Comparison of ENCODE assay signal across 14 cellular contexts in the genomic region with DNA sequence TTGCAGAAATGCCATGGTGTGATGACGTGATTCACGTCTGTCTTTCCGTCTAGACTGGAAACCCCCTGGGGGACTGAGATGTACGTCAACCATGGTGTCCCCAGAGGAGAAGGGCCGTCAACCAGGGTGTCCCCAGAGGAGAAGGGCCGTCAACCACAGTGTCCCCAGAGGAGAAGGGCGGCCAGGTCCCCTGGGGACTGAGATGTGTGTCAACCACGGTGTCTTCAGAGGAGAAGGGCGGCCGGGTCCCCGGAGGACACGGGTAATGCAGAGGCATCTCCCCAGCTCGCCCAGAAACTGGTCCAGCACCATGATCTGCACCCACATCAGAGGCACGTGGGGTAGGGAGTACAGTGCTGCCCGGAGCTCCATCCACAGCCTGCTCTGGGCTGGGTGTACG. TPM values are rescaled to one million over a fixed set of nuclear protein-coding genes. Genes with fewer than 3 reads are reported as not detected.
"Had no signal": no experiment of that assay in that cellular context is flagged by ENCODE, and none has a peak within 500 bp of the region (broad histone marks: within the 10 kb centered on the region; RNA-seq: fewer than 3 reads in every experiment).

No MANE protein-coding gene starts in this region.

- H3K9me3 Mint-ChIP-seq: neural crest cell had no signal

- ATAC-seq: activated T-cell treated with anti-CD3 and anti-CD28 coated beads, Interleukin-2, amount 50 U/mL, for 72 hours; stimulated activated effector memory CD8-positive, alpha-beta T cell treated with anti-CD3 and anti-CD28 coated beads, Interleukin-12 subunit alpha, Interleukin-12 subunit beta, amount 100 ng/mL, for 72 hours had no signal

- H3K9me3 ChIP-seq: ovary, uterus had no signal

- H3K27me3 ChIP-seq: ovary, uterus had no signal

- H3K27me3 Mint-ChIP-seq: activated CD4-positive, alpha-beta T cell treated with anti-CD3 and anti-CD28 coated beads, Interleukin-2, amount 10 ng/mL, durations not matched to agents 7 days and 5 days had no signal

- H3K4me1 ChIP-seq: tibial artery, uterus had no signal

- H3K4me3 ChIP-seq: dorsolateral prefrontal cortex, ovary, tibial artery, uterus had no signal

- H3K4me1 Mint-ChIP-seq: activated CD4-positive, alpha-beta T cell treated with anti-CD3 and anti-CD28 coated beads, Interleukin-2, amount 10 ng/mL, durations not matched to agents 7 days and 5 days; stimulated activated effector memory CD8-positive, alpha-beta T cell treated with anti-CD3 and anti-CD28 coated beads, Interleukin-12 subunit alpha, Interleukin-12 subunit beta, amount 100 ng/mL, for 72 hours had no signal

- H3K4me3 Mint-ChIP-seq: activated CD4-positive, alpha-beta T cell treated with anti-CD3 and anti-CD28 coated beads, Interleukin-2, amount 10 ng/mL, durations not matched to agents 7 days and 5 days; activated T-cell treated with anti-CD3 and anti-CD28 coated beads, Interleukin-2, amount 50 U/mL, for 72 hours; endodermal cell; neural crest cell; stimulated activated effector memory CD8-positive, alpha-beta T cell treated with anti-CD3 and anti-CD28 coated beads, Interleukin-12 subunit alpha, Interleukin-12 subunit beta, amount 100 ng/mL, for 72 hours had no signal

- DNase-seq: activated CD4-positive, alpha-beta T cell treated with anti-CD3 and anti-CD28 coated beads, Interleukin-2, amount 10 ng/mL, durations not matched to agents 7 days and 5 days; activated CD8-positive, alpha-beta memory T cell treated with anti-CD3 and anti-CD28 coated beads, Interleukin-2, amount 50 U/mL, for 48 hours; activated gamma-delta T cell treated with Interleukin-2 at 50 U/mL for 16 hours; activated T-cell treated with anti-CD3 and anti-CD28 coated beads, Interleukin-2, amount 50 U/mL, for 72 hours; endodermal cell; stimulated activated CD4-positive, alpha-beta T cell treated with anti-CD3 and anti-CD28 coated beads, Interleukin-12 subunit alpha, Interleukin-12 subunit beta, amount 100 ng/mL, for 4 hours; tibial artery; uterus had no signal

- H3K36me3 ChIP-seq: ovary, tibial artery, uterus had no signal

- H3K27ac Mint-ChIP-seq: activated CD4-positive, alpha-beta T cell treated with anti-CD3 and anti-CD28 coated beads, Interleukin-2, amount 10 ng/mL, durations not matched to agents 7 days and 5 days; activated T-cell treated with anti-CD3 and anti-CD28 coated beads, Interleukin-2, amount 50 U/mL, for 72 hours; endodermal cell; stimulated activated effector memory CD8-positive, alpha-beta T cell treated with anti-CD3 and anti-CD28 coated beads, Interleukin-12 subunit alpha, Interleukin-12 subunit beta, amount 100 ng/mL, for 72 hours had no signal

- H3K27ac ChIP-seq: dorsolateral prefrontal cortex, ovary, tibial artery, uterus had no signal

- H3K36me3 Mint-ChIP-seq: stimulated activated effector memory CD8-positive, alpha-beta T cell treated with anti-CD3 and anti-CD28 coated beads, Interleukin-12 subunit alpha, Interleukin-12 subunit beta, amount 100 ng/mL, for 72 hours had no signal

RNA-seq across cellular contexts. Expression of a gene that starts 30.6 kb away (rescaled TPM):
- total RNA-seq: activated CD4-positive, alpha-beta T cell treated with anti-CD3 and anti-CD28 coated beads, Interleukin-2, amount 10 ng/mL, durations not matched to agents 7 days and 5 days; epithelial cell of proximal tubule; T-helper 2 cell treated with Interferon-gamma antibody and Interleukin-4, amounts not matched to agents 100 ng/mL and 5 ng/mL, for 36 hours had no signal
